8 cellular contexts compared by ENCODE assay signal in the genomic region with DNA sequence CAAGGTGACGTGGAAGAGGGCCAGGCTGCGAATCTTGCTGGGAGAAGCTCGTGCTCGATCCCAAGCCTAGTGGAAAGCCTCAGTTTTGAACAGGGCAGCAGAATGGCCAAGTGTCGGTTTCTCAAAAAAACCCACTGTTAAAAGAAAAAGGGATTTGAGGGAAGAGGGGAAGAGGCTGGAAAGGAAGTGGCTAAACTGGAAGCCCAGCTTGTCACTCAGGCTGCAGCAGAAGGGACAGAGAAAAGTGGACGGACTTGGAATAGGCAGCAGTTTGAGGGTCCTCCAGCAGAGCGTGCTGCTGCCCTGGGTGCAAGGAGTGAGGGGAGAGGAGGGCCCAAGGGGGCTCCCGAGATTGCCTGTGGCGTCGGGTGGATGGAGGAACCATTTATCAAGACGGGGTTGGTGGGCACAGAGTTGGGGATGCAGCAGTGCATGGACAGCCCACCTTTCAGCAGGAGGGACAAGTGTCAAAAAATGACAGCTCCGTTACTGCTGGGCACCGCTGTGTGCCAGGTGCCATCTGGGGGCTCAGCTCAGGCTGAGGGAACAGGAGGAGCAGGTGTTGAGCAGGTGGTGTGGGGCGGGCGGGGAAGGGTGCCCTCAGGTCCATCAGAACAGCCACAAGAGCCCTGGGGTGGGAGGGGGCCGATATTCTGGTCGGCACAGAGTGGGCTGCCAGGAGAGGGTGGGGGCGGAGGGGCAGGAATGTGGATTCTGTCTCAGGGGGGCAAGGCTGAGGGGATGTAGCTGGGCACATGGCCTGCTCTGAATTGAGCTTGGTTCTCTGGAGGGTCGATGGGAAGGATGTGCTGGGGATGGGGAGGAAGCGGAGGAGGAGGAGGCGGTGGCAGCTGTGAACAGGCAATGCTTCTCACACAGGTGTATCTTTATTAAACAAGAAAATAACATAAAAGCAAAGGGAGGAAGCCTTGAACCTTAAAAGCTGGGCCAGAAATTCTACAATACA.
DNase-seq lines count a peak whose midpoint lies in the region; ATAC-seq and TF ChIP-seq lines count a peak whose summit lies in the region.
"Not testable (repeated sequence)": the region's sequence is repeated elsewhere in the genome, so short reads cannot be mapped to it uniquely, and the experiment has no call there.

No MANE protein-coding gene starts in this region.

- H3K9ac ChIP-seq in DND-41 (ENCODE audit: low read depth, low read length); neural progenitor cell: not testable (repeated sequence)

- TF ChIP-seq CTCF in DND-41 (IDR thresholded peaks at IDR 0.05; ENCODE audit: borderline replicate concordance, extremely low read depth, low read length, poor library complexity, severe bottlenecking) (peak; percentile 19), neural progenitor cell (IDR thresholded peaks at IDR 0.05) (peak; percentile 24)
- not testable (repeated sequence) for TF ChIP-seq CTCF in type B pancreatic cell (conservative IDR thresholded peaks at IDR 0.05)

- H3K4me3 Mint-ChIP-seq in neural progenitor cell = not testable (repeated sequence)
- peak overlapping the region; percentile 28 for H3K4me3 Mint-ChIP-seq in type B pancreatic cell

- not testable (repeated sequence) for H3K9me3 ChIP-seq in DND-41 (ENCODE audit: insufficient read depth, low read length, severe bottlenecking); neural progenitor cell (ENCODE audit: low read depth)

- H2AFZ ChIP-seq in DND-41 (ENCODE audit: low read depth, low read length); neural progenitor cell (replicated peaks): not testable (repeated sequence)

- H3K4me1 Mint-ChIP-seq in neural progenitor cell (peaks cover 26% of the 10 kb centered on the region), type B pancreatic cell (ENCODE audit: unreplicated experiment) (peaks cover 23% of the 10 kb centered on the region)

- DNase-seq in DND-41; type B pancreatic cell (ENCODE audit: extremely low spot score, unreplicated experiment): not testable (repeated sequence)
- DNase-seq in NCI-H1092 treated with DMSO at 0.1 percent for 48 hours (lab: John Stamatoyannopoulos, UW) (peak; percentile 25), NCI-H345 (lab: John Stamatoyannopoulos, UW) (peak; percentile 33), SK-N-DZ (ENCODE audit: low spot score) (peak; percentile 50), cerebellar cortex (ENCODE audit: low spot score) (peak; percentile 28), islet precursor cell (peak; percentile 66), neural progenitor cell (ENCODE audit: low spot score) (peak; percentile 39)

- H3K36me3 ChIP-seq in DND-41 (ENCODE audit: insufficient read depth, low read length); neural progenitor cell: not testable (repeated sequence)

- not testable (repeated sequence) for H3K9me3 Mint-ChIP-seq in neural progenitor cell, type B pancreatic cell

- H4K20me1 ChIP-seq in DND-41 (ENCODE audit: insufficient read depth, low read length); neural progenitor cell (ENCODE audit: low read depth): not testable (repeated sequence)

- H3K27ac Mint-ChIP-seq in neural progenitor cell (peak overlapping the region; percentile 95), type B pancreatic cell (peak overlapping the region; percentile 62)

- H3K27me3 Mint-ChIP-seq in neural progenitor cell (ENCODE audit: insufficient read depth, low read depth) = peaks cover 15% of the 10 kb centered on the region
- H3K27me3 Mint-ChIP-seq in type B pancreatic cell = not testable (repeated sequence)

- not testable (repeated sequence) for H3K4me1 ChIP-seq in DND-41 (ENCODE audit: insufficient read depth, low read length)
- peaks cover 28% of the 10 kb centered on the region for H3K4me1 ChIP-seq in neural progenitor cell

- not testable (repeated sequence) for H3K79me2 ChIP-seq in DND-41 (ENCODE audit: insufficient read depth, low read length); neural progenitor cell (ENCODE audit: low read depth)

- peaks cover 46% of the 10 kb centered on the region for H3F3A ChIP-seq in neural progenitor cell (ENCODE audit: low read depth)

- H3K27me3 ChIP-seq in DND-41 (ENCODE audit: insufficient read depth, low read length, poor library complexity); neural progenitor cell: not testable (repeated sequence)

- ATAC-seq in DND-41 (ENCODE audit: insufficient read depth, low read depth) = not testable (repeated sequence)

- not testable (repeated sequence) for H3K36me3 Mint-ChIP-seq in neural progenitor cell, type B pancreatic cell

- not testable (repeated sequence) for H3K4me3 ChIP-seq in DND-41 (ENCODE audit: low read depth in 1 of 2, low read length in 2 of 2); neural progenitor cell

- not testable (repeated sequence) for H3K4me2 ChIP-seq in DND-41 (ENCODE audit: insufficient read depth, low read length); neural progenitor cell

- H3K27ac ChIP-seq in DND-41 (ENCODE audit: low read length); neural progenitor cell: not testable (repeated sequence)
